ENCODE assay signal across 2 cellular contexts in the genomic region with DNA sequence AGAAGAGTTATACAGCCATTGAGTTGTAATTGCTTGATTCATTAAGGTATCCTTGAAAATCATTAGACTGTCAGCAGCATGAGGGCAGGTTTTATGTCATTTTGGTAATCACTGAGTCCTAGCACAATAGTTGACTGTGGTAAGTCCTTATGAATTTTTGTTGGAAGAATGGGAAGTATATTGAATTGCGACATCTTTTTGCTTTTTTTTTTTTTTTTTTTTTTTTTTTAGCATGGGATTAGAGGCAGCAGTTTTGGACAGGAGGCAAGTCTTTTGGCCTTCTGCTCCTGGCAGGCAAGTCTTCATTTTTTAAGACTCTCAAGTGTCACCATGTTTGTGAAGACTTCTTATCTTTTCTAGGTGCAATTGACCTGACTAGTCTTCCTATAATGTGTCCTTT.
TF ChIP-seq lines count a peak whose summit lies in the region.

No MANE protein-coding gene starts in this region.

TF ChIP-seq in GM23338, 12 proteins besides CTCF, POLR2A, EP300 and RAD21 (continued from another document):
- TF ChIP-seq ETS1 (IDR thresholded peaks at IDR 0.05) (no peak), ZNF331 (CRISPR knock-in tag; IDR thresholded peaks at IDR 0.05; ENCODE audit: low read depth) (no peak), CREB1 (CRISPR knock-in tag; IDR thresholded peaks at IDR 0.05; ENCODE audit: low read depth) (no peak), ZNF462 (CRISPR knock-in tag; IDR thresholded peaks at IDR 0.05) (no peak), REST (IDR thresholded peaks at IDR 0.05; ENCODE audit: unreplicated experiment) (no peak), STAT1 (IDR thresholded peaks at IDR 0.05; ENCODE audit: unreplicated experiment) (no peak), EZH2 (IDR thresholded peaks at IDR 0.05; ENCODE audit: low read depth, unreplicated experiment) (no peak), POLR2AphosphoS5 (IDR thresholded peaks at IDR 0.05; ENCODE audit: low read depth) (no peak)
TF ChIP-seq in GM23338: peak in this region for 0.

TF ChIP-seq in neural cell, 6 proteins besides CTCF, POLR2A, EP300 and RAD21:
- no peak for TF ChIP-seq REST (IDR thresholded peaks at IDR 0.05; ENCODE audit: borderline replicate concordance)
- TF ChIP-seq POLR2AphosphoS5 (IDR thresholded peaks at IDR 0.05), result no peak
- no peak for TF ChIP-seq TAF1 (IDR thresholded peaks at IDR 0.05; ENCODE audit: low read depth)
- TF ChIP-seq EZH2 (IDR thresholded peaks at IDR 0.05; ENCODE audit: borderline replicate concordance, insufficient read depth, low read length, poor library complexity, severe bottlenecking), result no peak
- no peak for TF ChIP-seq SMC3 (conservative IDR thresholded peaks at IDR 0.05; ENCODE audit: poor library complexity)
- no peak for TF ChIP-seq MXI1 (conservative IDR thresholded peaks at IDR 0.05; ENCODE audit: poor library complexity, severe bottlenecking)
